26 cellular contexts compared by ENCODE assay signal in the genomic region with DNA sequence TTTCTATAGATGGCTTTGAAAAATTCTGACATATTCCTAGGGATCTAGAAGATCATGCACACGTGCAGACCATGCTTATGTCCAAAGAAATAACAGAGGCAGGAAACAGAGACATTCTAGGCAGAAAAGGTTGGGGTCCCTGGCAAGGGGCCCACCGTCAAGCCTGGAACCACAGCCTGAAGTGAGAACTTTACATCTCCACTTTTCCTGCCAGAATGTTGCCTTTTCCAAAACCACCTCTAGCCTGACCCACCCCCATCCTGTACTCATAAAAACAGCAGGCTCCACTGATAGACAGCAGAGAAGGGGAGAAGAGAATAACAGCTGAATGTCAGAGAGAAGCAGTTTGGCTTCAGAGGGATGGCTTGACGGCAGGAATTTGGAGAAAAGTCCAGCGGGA.
"Had no signal": no experiment of that assay in that cellular context is flagged by ENCODE, and none has a peak within 500 bp of the region (broad histone marks: within the 10 kb centered on the region; RNA-seq: fewer than 3 reads in every experiment).

No MANE protein-coding gene starts in this region.

- H3K27ac ChIP-seq: epithelial cell of prostate, gastrocnemius medialis, neural progenitor cell, prostate gland, sigmoid colon, skin epidermis, spleen, thoracic aorta, upper lobe of left lung had no signal

- H3K36me3 Mint-ChIP-seq: naive thymus-derived CD4-positive, alpha-beta T cell; neural progenitor cell; stimulated activated memory B cell treated with anti-CD40 and anti-IgM and Interleukin-4, amounts not matched to agents 10 μg/mL and 1 μg/mL and 100 μg/mL, for 72 hours had no signal

- H3K4me1 Mint-ChIP-seq: naive thymus-derived CD4-positive, alpha-beta T cell; nephron; stimulated activated memory B cell treated with anti-CD40 and anti-IgM and Interleukin-4, amounts not matched to agents 10 μg/mL and 1 μg/mL and 100 μg/mL, for 72 hours had no signal

- H3K4me3 ChIP-seq: gastrocnemius medialis, lung, neural progenitor cell, prostate gland, right atrium auricular region, sigmoid colon, skin epidermis, spleen, thoracic aorta, tibial nerve, upper lobe of left lung had no signal

- H3K9me3 ChIP-seq: gastrocnemius medialis, prostate gland, sigmoid colon, thoracic aorta had no signal

- H3K27me3 Mint-ChIP-seq: naive thymus-derived CD4-positive, alpha-beta T cell; stimulated activated memory B cell treated with anti-CD40 and anti-IgM and Interleukin-4, amounts not matched to agents 10 μg/mL and 1 μg/mL and 100 μg/mL, for 72 hours; stimulated activated naive CD8-positive, alpha-beta T cell treated with anti-CD3 and anti-CD28 coated beads, Interleukin-15, Interleukin-2, amounts not matched to agents 100 ng/mL and 50 ng/mL, for 24 hours had no signal

- H3K4me1 ChIP-seq: gastrocnemius medialis, neural progenitor cell, prostate gland, right atrium auricular region, sigmoid colon, spleen, tibial nerve, upper lobe of left lung had no signal

- H3K27ac Mint-ChIP-seq: endodermal cell; naive thymus-derived CD4-positive, alpha-beta T cell; nephron; neural progenitor cell; stimulated activated memory B cell treated with anti-CD40 and anti-IgM and Interleukin-4, amounts not matched to agents 10 μg/mL and 1 μg/mL and 100 μg/mL, for 72 hours; stimulated activated naive CD8-positive, alpha-beta T cell treated with anti-CD3 and anti-CD28 coated beads, Interleukin-15, Interleukin-2, amounts not matched to agents 100 ng/mL and 50 ng/mL, for 24 hours had no signal

- H3K36me3 ChIP-seq: gastrocnemius medialis, neural progenitor cell, prostate gland, right atrium auricular region, sigmoid colon, spleen, thoracic aorta, tibial nerve, upper lobe of left lung had no signal

- H3K4me2 ChIP-seq: neural progenitor cell had no signal

- ATAC-seq: esophagus mucosa; gastrocnemius medialis; left lobe of liver; naive thymus-derived CD4-positive, alpha-beta T cell; stimulated activated memory B cell treated with anti-CD40 and anti-IgM and Interleukin-4, amounts not matched to agents 10 μg/mL and 1 μg/mL and 100 μg/mL, for 72 hours had no signal

- H2AFZ ChIP-seq: neural progenitor cell had no signal

- H3K4me3 Mint-ChIP-seq: endodermal cell; naive thymus-derived CD4-positive, alpha-beta T cell; nephron; neural progenitor cell; stimulated activated memory B cell treated with anti-CD40 and anti-IgM and Interleukin-4, amounts not matched to agents 10 μg/mL and 1 μg/mL and 100 μg/mL, for 72 hours; stimulated activated naive CD8-positive, alpha-beta T cell treated with anti-CD3 and anti-CD28 coated beads, Interleukin-15, Interleukin-2, amounts not matched to agents 100 ng/mL and 50 ng/mL, for 24 hours had no signal

- DNase-seq: cerebellar nuclear complex; effector CD8-positive, alpha-beta T cell; endodermal cell; gastrocnemius medialis; head of caudate nucleus; mesendoderm; naive thymus-derived CD4-positive, alpha-beta T cell; sigmoid colon; spleen; stimulated activated CD4-positive, alpha-beta T cell treated with anti-CD3 and anti-CD28 coated beads, Interleukin-4, amount 100 ng/mL, for 4 hours; upper lobe of left lung had no signal

- H3K9ac ChIP-seq: neural progenitor cell had no signal

- FAIRE-seq: keratinocyte, urothelium cell line had no signal

- H3K27me3 ChIP-seq: gastrocnemius medialis, neural progenitor cell, right atrium auricular region, sigmoid colon, spleen, tibial nerve, upper lobe of left lung had no signal
